In the genomic region with DNA sequence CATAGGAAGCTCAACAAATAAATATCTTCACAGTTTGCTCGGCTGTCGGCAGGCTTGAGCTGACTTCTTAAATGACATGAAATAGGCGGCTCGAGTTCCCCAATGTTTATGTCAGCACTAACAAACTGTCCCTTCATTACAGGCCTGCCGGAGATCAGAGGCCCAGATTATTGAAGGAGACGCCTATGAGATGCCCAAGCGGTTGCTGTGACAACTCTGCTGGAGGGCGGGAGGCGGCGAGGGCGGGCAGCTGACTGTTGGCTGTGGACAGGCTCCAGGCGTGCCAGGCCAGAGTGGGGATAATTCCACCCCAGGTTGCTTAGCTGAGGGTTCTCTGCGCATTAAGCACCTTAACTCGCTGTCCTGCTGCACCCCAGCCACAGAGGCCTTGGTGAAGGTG, we compare ENCODE assay signal across 19 cellular contexts. TPM values are rescaled to one million over a fixed set of nuclear protein-coding genes. Genes with fewer than 3 reads are reported as not detected.
DNase-seq lines count a peak whose midpoint lies in the region; ATAC-seq and TF ChIP-seq lines count a peak whose summit lies in the region.
"Had no signal": no experiment of that assay in that cellular context is flagged by ENCODE, and none has a peak within 500 bp of the region (broad histone marks: within the 10 kb centered on the region; RNA-seq: fewer than 3 reads in every experiment).

No MANE protein-coding gene starts in this region.

- TF ChIP-seq CTCF in SK-N-SH (IDR thresholded peaks at IDR 0.05): no peak

- H3K4me2 ChIP-seq in SK-N-SH: no peak overlapping the region

- no peak overlapping the region for H2AFZ ChIP-seq in SK-N-SH (ENCODE audit: low read depth)

- peaks cover 0 to 2% of the 10 kb centered on the region in 2 experiments; a peak in 1 of 4 replicates for H3K4me1 ChIP-seq in SK-N-SH (ENCODE audit: control insufficient read depth in 1 of 2, insufficient read depth in 2 of 2, low read depth in 1 of 2, low read length in 1 of 2)
- H3K4me1 ChIP-seq: adrenal gland, BE2C, HAP-1 had no signal

- no peaks in the 10 kb centered on the region for H3K27me3 ChIP-seq in SK-N-SH (ENCODE audit: insufficient read depth)
- H3K27me3 ChIP-seq: adrenal gland, BE2C had no signal

- TF ChIP-seq EP300 in SK-N-SH (IDR thresholded peaks at IDR 0.05; ENCODE audit: borderline replicate concordance in 1 of 2, low read depth in 1 of 2, low read length in 1 of 2): no peak

- H3K4me3 ChIP-seq in SK-N-SH (ENCODE audit: low read depth in 2 of 2, low read length in 1 of 2): no peak overlapping the region
- H3K4me3 ChIP-seq: adrenal gland, HAP-1, thoracic aorta had no signal

- no peak for TF ChIP-seq RAD21 in SK-N-SH (IDR thresholded peaks at IDR 0.05; ENCODE audit: low read length)

- H4K20me1 ChIP-seq in SK-N-SH (ENCODE audit: insufficient read depth): no peaks in the 10 kb centered on the region

- POLR2A ChIA-PET in SK-N-SH (lab: Yijun Ruan, JAX): no interaction called here

- no peaks in the 10 kb centered on the region for H3F3A ChIP-seq in SK-N-SH (replicated peaks; ENCODE audit: insufficient read depth)

- ATAC-seq in HG03354 (IDR thresholded peaks at IDR 0.05; ENCODE audit: poor library complexity, severe bottlenecking, unreplicated experiment): no peak
- ATAC-seq: left lobe of liver had no signal

- WGBS in SK-N-SH (ENCODE audit: low lambda C conversion rate): 48% methylated on average over 8 of the region's 14 CpGs

- H3K9ac ChIP-seq in SK-N-SH: no peak overlapping the region

- H3K9me2 ChIP-seq in SK-N-SH: no peaks in the 10 kb centered on the region

- H3K79me2 ChIP-seq in SK-N-SH (ENCODE audit: insufficient read depth): no peaks in the 10 kb centered on the region

- CTCF ChIA-PET in SK-N-SH (lab: Yijun Ruan, JAX): interaction anchor here (1.1 to 1.8 kb wide), 5 partner anchors 11 to 333 kb away, joined by 3 to 5 read pairs (median 4); no protein-coding TSS in a partner anchor

- H3K36me3 ChIP-seq in SK-N-SH (replicated peaks in 1 of 2; ENCODE audit: control insufficient read depth in 1 of 2, insufficient read depth in 2 of 2, low read length in 1 of 2): no peaks in the 10 kb centered on the region
- H3K36me3 ChIP-seq: adrenal gland, BE2C, HAP-1, thoracic aorta had no signal

- DNase-seq in SK-N-SH (peak; percentile 78), medulla oblongata (ENCODE audit: extremely low spot score) (peak; percentile 90), retina (peak; percentile 85), NCI-H187 treated with DMSO at 0.1 percent for 48 hours (lab: John Stamatoyannopoulos, UW) (no peak), NOMO-1 (lab: John Stamatoyannopoulos, UW; ENCODE audit: unreplicated experiment in 2 of 2) (no peak)
- DNase-seq: activated CD4-positive, alpha-beta T cell treated with anti-CD3 and anti-CD28 coated beads for 4 hours; activated effector memory CD4-positive, alpha-beta T cell treated with Interleukin-2 at 50 U/mL for 16 hours; BE2C; Calu3; foreskin fibroblast; NCI-H2081; stimulated activated CD4-positive, alpha-beta T cell treated with anti-CD3 and anti-CD28 coated beads, Interleukin-12 subunit alpha, Interleukin-12 subunit beta, amount 100 ng/mL, for 4 hours had no signal

- no peaks in the 10 kb centered on the region for H3K9me3 ChIP-seq in SK-N-SH
- H3K9me3 ChIP-seq: adrenal gland, BE2C, HAP-1 had no signal

- no peak overlapping the region for H3K27ac ChIP-seq in SK-N-SH (ENCODE audit: low read depth in 2 of 2, low read length in 1 of 2)
- peak overlapping the region; percentile 82 for H3K27ac ChIP-seq in cingulate gyrus (ENCODE audit: low read depth, low read length)
- H3K27ac ChIP-seq: HL-60, thoracic aorta had no signal

TF ChIP-seq in SK-N-SH, 30 proteins besides CTCF, POLR2A, EP300 and RAD21:
- TF ChIP-seq FOXJ3 (CRISPR knock-in tag; IDR thresholded peaks at IDR 0.05) (0 out of 2 replicates have a peak, but pooled peaks have one; percentile 22), GATA2 (CRISPR knock-in tag; IDR thresholded peaks at IDR 0.05) (peak; percentile 77)
- TF ChIP-seq, protein P1, sequence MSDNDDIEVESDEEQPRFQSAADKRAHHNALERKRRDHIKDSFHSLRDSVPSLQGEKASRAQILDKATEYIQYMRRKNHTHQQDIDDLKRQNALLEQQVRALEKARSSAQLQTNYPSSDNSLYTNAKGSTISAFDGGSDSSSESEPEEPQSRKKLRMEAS (IDR thresholded peaks at IDR 0.05; ENCODE audit: low read depth): no peak

RNA-seq across cellular contexts. Expression of a gene that starts 39.2 kb away (rescaled TPM):
- polyA plus RNA-seq in SK-N-SH (2012; rRNA removed): 1.5 and 2.1 TPM in 2 replicates
- 0.97 and 1.7 TPM in 2 replicates for polyA plus RNA-seq in SK-N-SH (2012; cell fraction: cytosol; rRNA removed)
- polyA plus RNA-seq in SK-N-SH (2012; cell fraction: nucleus; rRNA removed): 0.99 and 1.4 TPM in 2 replicates

Comparison
In these comparisons a context has a peak if more than half of its experiments do, and no peak if none do; other contexts are left out.
1. DNase-seq: peak in SK-N-SH (single experiment), medulla oblongata (single experiment) and retina (single experiment); none in NCI-H187 treated with DMSO at 0.1 percent for 48 hours (single experiment) and NOMO-1 (0 of 2).